Comparison of ENCODE assay signal across 9 cellular contexts in the genomic region with DNA sequence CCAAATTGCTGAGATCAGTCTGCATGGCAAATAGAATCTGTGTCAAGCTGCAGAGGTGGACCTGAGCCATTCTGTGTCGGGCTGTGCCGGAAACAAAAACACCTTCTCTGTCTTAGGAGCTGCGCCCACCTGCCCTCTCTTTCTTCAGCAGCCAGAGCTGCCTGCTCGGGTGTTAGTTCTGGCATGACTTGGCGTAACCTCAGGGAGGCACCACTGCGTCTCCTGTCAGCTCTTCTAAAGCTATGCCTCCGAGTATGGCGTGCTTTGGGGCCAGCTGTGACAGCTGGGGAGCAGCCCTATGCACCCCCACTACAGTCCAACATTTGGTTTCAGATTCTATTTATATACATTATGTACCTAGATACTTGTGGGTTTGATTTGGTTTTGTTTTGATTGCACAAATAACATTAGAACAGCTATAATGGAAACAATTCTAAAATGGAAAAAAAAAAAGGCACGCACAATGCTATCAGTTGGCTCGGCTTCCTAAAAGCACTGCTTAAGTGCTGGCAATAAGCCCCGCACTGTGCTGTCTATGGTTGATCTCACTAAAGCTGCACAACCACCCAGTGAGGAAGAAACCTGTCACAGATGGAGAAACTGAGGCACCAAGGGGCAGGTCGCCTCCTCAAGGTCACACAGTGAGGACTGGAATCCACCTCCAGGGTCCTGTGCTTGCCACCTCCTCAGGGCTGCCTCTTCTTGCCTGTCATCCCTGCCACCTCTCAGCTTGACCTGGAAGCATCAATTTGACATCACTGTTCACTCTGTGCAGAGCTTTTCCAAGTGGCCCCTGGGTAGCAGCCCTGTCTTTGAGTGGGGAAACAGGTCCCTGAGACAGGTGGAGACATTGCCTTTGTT. TPM values are rescaled to one million over a fixed set of nuclear protein-coding genes. Genes with fewer than 3 reads are reported as not detected.
DNase-seq lines count a peak whose midpoint lies in the region; ATAC-seq and TF ChIP-seq lines count a peak whose summit lies in the region.
"Had no signal": no experiment of that assay in that cellular context is flagged by ENCODE, and none has a peak within 500 bp of the region (broad histone marks: within the 10 kb centered on the region; RNA-seq: fewer than 3 reads in every experiment).

No MANE protein-coding gene starts in this region.

- intact Hi-C loops in left cardiac atrium (cut with DNase I): no loop called here

- DNase-seq in GM06990 (ENCODE audit: extremely low read depth, insufficient read length): peak; percentile 82
- DNase-seq in activated CD8-positive, alpha-beta memory T cell treated with anti-CD3 and anti-CD28 coated beads, Interleukin-2, amount 50 U/mL, for 4 hours: peak; percentile 38
- no peak for DNase-seq in left cardiac atrium
- peak; percentile 52 for DNase-seq in stimulated activated CD8-positive, alpha-beta memory T cell treated with anti-CD3 and anti-CD28 coated beads, Interleukin-12 subunit alpha, Interleukin-12 subunit beta, amount 100 ng/mL, for 24 hours (ENCODE audit: extremely low read depth)
- DNase-seq in NCI-H2227 (lab: John Stamatoyannopoulos, UW; ENCODE audit: unreplicated experiment): no peak
- no peak for DNase-seq in cortex of kidney (lab: John Stamatoyannopoulos, UW)

- no peaks in the 10 kb centered on the region for H3K27me3 ChIP-seq in GM06990 (replicated peaks; ENCODE audit: control insufficient read depth, insufficient read depth, low read length)
- H3K27me3 ChIP-seq: vagina had no signal

- peak overlapping the region; percentile 31; the same call in 1 of the 2 replicates for H3K4me3 ChIP-seq in GM06990 (replicated peaks; ENCODE audit: low read depth, low read length)
- H3K4me3 ChIP-seq: vagina had no signal

- ATAC-seq in GM21360 (IDR thresholded peaks at IDR 0.05; ENCODE audit: unreplicated experiment) (peak; percentile 92), HG03521 (IDR thresholded peaks at IDR 0.05; ENCODE audit: unreplicated experiment) (peak; percentile 93), left cardiac atrium (peak; percentile 86 to 87)

- peak; percentile 56 for TF ChIP-seq CTCF in GM06990 (IDR thresholded peaks at IDR 0.05; ENCODE audit: insufficient read depth, low read length, poor library complexity, severe bottlenecking)

- H3K36me3 ChIP-seq in GM06990 (ENCODE audit: control insufficient read depth, insufficient read depth, low read length): no peaks in the 10 kb centered on the region
- H3K36me3 ChIP-seq: vagina had no signal

RNA-seq across cellular contexts. Expression of gene ADGRG1, which starts 18.7 kb away (rescaled TPM):
- total RNA-seq in left cardiac atrium: 10 to 100 TPM; 22.9 to 41.9 TPM

RNA-seq across cellular contexts. Expression of gene ADGRG3, which starts 58.3 kb away (rescaled TPM):
- total RNA-seq in left cardiac atrium: 1 to 10 TPM in 1 of 2 donors, under 1 TPM in 1; 0.97 to 1.1 TPM

Comparison
In these comparisons a context has a peak if more than half of its experiments do, and no peak if none do; other contexts are left out.
1. DNase-seq: peak in GM06990 (single experiment), activated CD8-positive, alpha-beta memory T cell treated with anti-CD3 and anti-CD28 coated beads, Interleukin-2, amount 50 U/mL, for 4 hours (single experiment) and stimulated activated CD8-positive, alpha-beta memory T cell treated with anti-CD3 and anti-CD28 coated beads, Interleukin-12 subunit alpha, Interleukin-12 subunit beta, amount 100 ng/mL, for 24 hours (single experiment); none in left cardiac atrium (single experiment), NCI-H2227 (single experiment) and cortex of kidney (single experiment).
2. Peak in every context shown above with its lines, with median percentiles within 50 percentile points of each other: ATAC-seq.